ENCODE assay signal across 8 cellular contexts in genomic region chr7:18590744-18591340, GRCh38.
A peak's percentile ranks its signal among the peaks of the same experiment; 100 is the strongest.
DNase-seq lines count a peak whose midpoint lies in the region; ATAC-seq, FAIRE-seq and TF ChIP-seq lines count a peak whose summit lies in the region.

No MANE protein-coding gene starts in this region.

- POLR2A ChIA-PET in A549 (lab: Yijun Ruan, JAX) (no interaction called here), RWPE1 (lab: Yijun Ruan, JAX; ENCODE audit: low non-redundant PET) (no interaction called here)
- POLR2A ChIA-PET in activated CD4-positive, alpha-beta memory T cell treated with anti-CD3 and anti-CD28 coated beads, Interleukin-2, amount 10 ng/mL, durations not matched to agents 7 days and 5 days (lab: Charles Lee): no interaction called here

- H3K9me3 Mint-ChIP-seq in activated CD4-positive, alpha-beta memory T cell treated with anti-CD3 and anti-CD28 coated beads, Interleukin-2, amount 10 ng/mL, durations not matched to agents 7 days and 5 days: peaks cover 2% of the 10 kb centered on the region

- H3K4me3 Mint-ChIP-seq in activated CD4-positive, alpha-beta memory T cell treated with anti-CD3 and anti-CD28 coated beads, Interleukin-2, amount 10 ng/mL, durations not matched to agents 7 days and 5 days: no peak overlapping the region

- H3K4me3 ChIP-seq in A549 (no peak overlapping the region), foreskin fibroblast (ENCODE audit: low read depth in 1 of 2, low read length in 2 of 2) (peak overlapping the region; percentile 0 to 40), spleen (no peak overlapping the region)

- no peaks in the 10 kb centered on the region for H3K36me3 Mint-ChIP-seq in activated CD4-positive, alpha-beta memory T cell treated with anti-CD3 and anti-CD28 coated beads, Interleukin-2, amount 10 ng/mL, durations not matched to agents 7 days and 5 days (ENCODE audit: low read depth)

- DNase-seq in A549 (ENCODE audit: low read depth in 1 of 2, low spot score in 1 of 2): peak; percentile 11 to 49
- peak; percentile 51 for DNase-seq in RWPE1 (ENCODE audit: low spot score)
- DNase-seq in foreskin fibroblast: peak; percentile 36 to 77
- no peak for DNase-seq in spleen
- no peak for DNase-seq in activated CD4-positive, alpha-beta memory T cell treated with anti-CD3 and anti-CD28 coated beads, Interleukin-2, amount 10 ng/mL, durations not matched to agents 7 days and 5 days
- DNase-seq in activated CD4-positive, alpha-beta T cell treated with anti-CD3 and anti-CD28 coated beads, Interleukin-2, amount 50 U/mL, for 4 hours: no peak

- 7% methylated on average over 1 of the region's 1 CpG for WGBS in A549 (ENCODE audit: missing lambda C conversion rate)
- 38 to 65% (median 51%) methylated on average over 1 of the region's 1 CpG for WGBS in spleen, 5 donors

- no peaks in the 10 kb centered on the region for H3K27me3 ChIP-seq in spleen (replicated peaks in 1 of 7)

- ATAC-seq in A549: peak; percentile 47 to 79; a peak in 3 of 6 replicates
- ATAC-seq in GM18502 (IDR thresholded peaks at IDR 0.05; ENCODE audit: poor library complexity, unreplicated experiment): peak; percentile 55
- no peak for ATAC-seq in HG02763 (IDR thresholded peaks at IDR 0.05; ENCODE audit: unreplicated experiment)

- CTCF ChIA-PET in A549 (lab: Yijun Ruan, JAX): interaction anchor here (0.6 to 2.7 kb wide), 23 partner anchors 9 to 929 kb away, joined by 3 to 24 read pairs (median 4); no protein-coding TSS in a partner anchor
- CTCF ChIA-PET in RWPE1 (lab: Yijun Ruan, JAX): interaction anchor here (0.6 to 2.7 kb wide), 7 partner anchors 11 to 1602 kb away, joined by 3 to 7 read pairs (median 3); no protein-coding TSS in a partner anchor
- CTCF ChIA-PET in activated CD4-positive, alpha-beta memory T cell treated with anti-CD3 and anti-CD28 coated beads, Interleukin-2, amount 10 ng/mL, durations not matched to agents 7 days and 5 days (lab: Charles Lee): interaction anchor here (1.2 to 1.5 kb wide), 2 partner anchors 24 to 75 kb away, joined by 3 to 5 read pairs; no protein-coding TSS in a partner anchor

- H3K27ac Mint-ChIP-seq in activated CD4-positive, alpha-beta memory T cell treated with anti-CD3 and anti-CD28 coated beads, Interleukin-2, amount 10 ng/mL, durations not matched to agents 7 days and 5 days: no peak overlapping the region

- no peaks in the 10 kb centered on the region for H3K9me3 ChIP-seq in A549
- no peaks in the 10 kb centered on the region for H3K9me3 ChIP-seq in spleen

- peak; percentile 23 for FAIRE-seq in A549 (lab: Jason Lieb, UNC)

- TF ChIP-seq RAD21 in A549 (conservative IDR thresholded peaks at IDR 0.05 in 1 of 2, IDR thresholded peaks at IDR 0.05 in 1 of 2): peak; percentile 57 to 60

- H3K4me2 ChIP-seq in A549: no peak overlapping the region

- H3K4me1 ChIP-seq in A549: no peaks in the 10 kb centered on the region
- H3K4me1 ChIP-seq in spleen: peaks cover 0 to 20% (median 3%) of the 10 kb centered on the region in 6 donors

- H3K27me3 Mint-ChIP-seq in activated CD4-positive, alpha-beta memory T cell treated with anti-CD3 and anti-CD28 coated beads, Interleukin-2, amount 10 ng/mL, durations not matched to agents 7 days and 5 days: no peaks in the 10 kb centered on the region

- peaks cover 0 to 55% (median 0%) of the 10 kb centered on the region in 6 donors for H3K36me3 ChIP-seq in spleen

- intact Hi-C loops in spleen (cut with DNase I; ENCODE audit: low total_unique reads): no loop called here

- H3K4me1 Mint-ChIP-seq in activated CD4-positive, alpha-beta memory T cell treated with anti-CD3 and anti-CD28 coated beads, Interleukin-2, amount 10 ng/mL, durations not matched to agents 7 days and 5 days: no peaks in the 10 kb centered on the region

- TF ChIP-seq POLR2A in A549 (IDR thresholded peaks at IDR 0.05; ENCODE audit: low read length) (no peak), spleen (IDR thresholded peaks at IDR 0.05) (no peak)

- H3K27ac ChIP-seq in A549 (no peak overlapping the region), RWPE1 (no peak overlapping the region), spleen (peak overlapping the region in 1 of 8 donors; percentile 18)

- no peak for TF ChIP-seq EP300 in A549 (IDR thresholded peaks at IDR 0.05)

- TF ChIP-seq CTCF in A549 (IDR thresholded peaks at IDR 0.05): peak; percentile 53
- TF ChIP-seq CTCF in RWPE1 (conservative IDR thresholded peaks at IDR 0.05; ENCODE audit: low read depth): peak; percentile 87
- TF ChIP-seq CTCF in foreskin fibroblast (IDR thresholded peaks at IDR 0.05; ENCODE audit: low read depth, low read length): peak; percentile 51
- peak in 8 of 11 experiments; percentile 13 to 46 (median 42) for TF ChIP-seq CTCF in spleen (IDR thresholded peaks at IDR 0.05 in 8 of 11, conservative IDR thresholded peaks at IDR 0.05 in 3 of 11)

TF ChIP-seq in A549, 52 proteins besides CTCF, POLR2A, EP300 and RAD21:
- TF ChIP-seq ZFP36 (IDR thresholded peaks at IDR 0.05; ENCODE audit: borderline replicate concordance, partially characterized antibody): no peak
- no peak for TF ChIP-seq POLR2AphosphoS2 (conservative IDR thresholded peaks at IDR 0.05; ENCODE audit: low read length)
- peak; percentile 52 for TF ChIP-seq SMC3 (IDR thresholded peaks at IDR 0.05)
- TF ChIP-seq CEBPB (IDR thresholded peaks at IDR 0.05): no peak

Comparison
In these comparisons a context has a peak if more than half of its experiments do, and no peak if none do; other contexts are left out.
1. DNase-seq: peak in A549 (2 of 2), RWPE1 (single experiment) and foreskin fibroblast (2 of 2); none in spleen (single experiment), activated CD4-positive, alpha-beta memory T cell treated with anti-CD3 and anti-CD28 coated beads, Interleukin-2, amount 10 ng/mL, durations not matched to agents 7 days and 5 days (single experiment) and activated CD4-positive, alpha-beta T cell treated with anti-CD3 and anti-CD28 coated beads, Interleukin-2, amount 50 U/mL, for 4 hours (0 of 2).
2. H3K4me3 ChIP-seq: peak in foreskin fibroblast (2 of 2); none in A549 (single experiment) and spleen (0 of 8).
3. Peak in every context shown above with its lines, with median percentiles within 50 percentile points of each other: CTCF ChIP-seq.